12 cellular contexts compared by ENCODE assay signal in the genomic region with DNA sequence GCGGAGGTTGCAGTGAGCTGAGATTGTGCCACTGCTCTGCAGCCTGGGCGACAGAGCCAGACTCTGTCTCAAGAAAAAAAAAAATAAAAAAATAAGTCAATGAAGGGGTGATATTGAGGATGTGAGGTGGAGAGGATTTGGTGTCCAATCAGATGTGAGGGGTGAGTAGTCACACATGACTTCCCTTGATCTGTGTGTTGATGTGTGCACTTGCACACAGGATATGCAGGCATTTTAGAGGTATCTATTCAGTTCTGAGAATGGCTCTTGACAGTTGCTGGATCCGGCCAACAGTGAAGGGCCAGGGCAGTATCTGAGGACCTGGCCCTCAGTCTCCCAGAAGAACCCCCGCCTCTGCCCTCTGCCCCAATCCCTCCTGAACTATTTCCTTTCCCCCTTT. TPM values are rescaled to one million over a fixed set of nuclear protein-coding genes. Genes with fewer than 3 reads are reported as not detected.
DNase-seq lines count a peak whose midpoint lies in the region; ATAC-seq, FAIRE-seq and TF ChIP-seq lines count a peak whose summit lies in the region.
"Had no signal": no experiment of that assay in that cellular context is flagged by ENCODE, and none has a peak within 500 bp of the region (broad histone marks: within the 10 kb centered on the region; RNA-seq: fewer than 3 reads in every experiment).

No MANE protein-coding gene starts in this region.

- POLR2A ChIA-PET in HepG2 (lab: Yijun Ruan, JAX): interaction anchor here (1.4 to 2.5 kb wide), 5 partner anchors 19 to 157 kb away, joined by 3 to 23 read pairs (median 10); a partner anchor contains a TSS
- POLR2A ChIA-PET in naive thymus-derived CD4-positive, alpha-beta T cell (lab: Charles Lee): interaction anchor here (1.5 to 3.1 kb wide), 3 partner anchors 13 to 77 kb away, joined by 4 to 52 read pairs (median 5); no protein-coding TSS in a partner anchor

- intact Hi-C loops in HepG2 (cut with micrococcal nuclease; ENCODE audit: unreplicated experiment) (no loop called here), right lobe of liver (cut with DNase I) (no loop called here)
- intact Hi-C loops in activated T-helper 2 cell treated with anti-CD3 and anti-CD28 coated beads, Interferon-gamma antibody, Interleukin-2, Interleukin-4, amounts not matched to agents 10 μg/mL and 5 μg/mL and 100 μg/mL, durations not matched to agents 14 hours and 24 hours and 36 hours (cut with micrococcal nuclease): loop anchor here (1.0 kb wide), 1 partner anchor 157 kb away; a partner anchor contains a TSS
- intact Hi-C loops in naive thymus-derived CD4-positive, alpha-beta T cell (cut with micrococcal nuclease): loop anchor here (2.0 kb wide), 2 partner anchors 45 to 77 kb away; a partner anchor contains a TSS

- in situ Hi-C loops in HepG2 (cut with HindIII; ENCODE audit: extremely low pct_ligation_motif_present, low pct_unique_long_range_greater_than_20kb): no loop called here

- H3K27me3 Mint-ChIP-seq in activated T-helper 2 cell treated with anti-CD3 and anti-CD28 coated beads, Interferon-gamma antibody, Interleukin-2, Interleukin-4, amounts not matched to agents 10 μg/mL and 5 μg/mL and 100 μg/mL, durations not matched to agents 14 hours and 24 hours and 36 hours (ENCODE audit: low read depth): peaks cover 7% of the 10 kb centered on the region
- H3K27me3 Mint-ChIP-seq in naive thymus-derived CD4-positive, alpha-beta T cell: peaks cover 0 to 16% (median 0%) of the 10 kb centered on the region in 5 donors

- H2AFZ ChIP-seq in HepG2 (ENCODE audit: low read length): no peak overlapping the region

- H3K9me3 ChIP-seq in HepG2 (ENCODE audit: low read length) (no peaks in the 10 kb centered on the region), right lobe of liver (no peaks in the 10 kb centered on the region), WERI-Rb-1 (ENCODE audit: severe bottlenecking) (no peaks in the 10 kb centered on the region)
- no peaks in the 10 kb centered on the region for H3K9me3 ChIP-seq in naive thymus-derived CD4-positive, alpha-beta T cell (ENCODE audit: control insufficient read depth in 2 of 3, low read length in 3 of 3)
- H3K9me3 ChIP-seq: transverse colon had no signal

- no peak overlapping the region for H3K27ac ChIP-seq in HepG2 (ENCODE audit: extremely low read length, insufficient read depth, low read length)
- H3K27ac ChIP-seq in right lobe of liver: no peak overlapping the region
- H3K27ac ChIP-seq in naive thymus-derived CD4-positive, alpha-beta T cell (ENCODE audit: low read depth, low read length): peak overlapping the region; percentile 57
- no peak overlapping the region for H3K27ac ChIP-seq in WERI-Rb-1

- no TSS peak for BruUV-seq in HepG2 (replicated peaks; lab: Mats Ljungman, UMichigan)

- no peak for TF ChIP-seq RAD21 in HepG2 (CRISPR knock-in tag; IDR thresholded peaks at IDR 0.05)

- ATAC-seq in HepG2 (no peak), right lobe of liver (no peak), GM21515 (IDR thresholded peaks at IDR 0.05; ENCODE audit: unreplicated experiment) (no peak), HG02571 (IDR thresholded peaks at IDR 0.05; ENCODE audit: unreplicated experiment) (no peak)
- ATAC-seq in naive thymus-derived CD4-positive, alpha-beta T cell: peak; percentile 59

- no peaks in the 10 kb centered on the region for H3K36me3 ChIP-seq in HepG2 (replicated peaks in 1 of 2; ENCODE audit: control insufficient read depth in 1 of 2, insufficient read depth in 2 of 2, low read length in 2 of 2)
- H3K36me3 ChIP-seq in right lobe of liver: no peaks in the 10 kb centered on the region
- H3K36me3 ChIP-seq in naive thymus-derived CD4-positive, alpha-beta T cell (ENCODE audit: control insufficient read depth in 2 of 3, insufficient read depth in 3 of 3, low read length in 3 of 3): no peaks in the 10 kb centered on the region
- no peaks in the 10 kb centered on the region for H3K36me3 ChIP-seq in WERI-Rb-1
- H3K36me3 ChIP-seq: transverse colon had no signal

- no peak for FAIRE-seq in HepG2 (lab: Jason Lieb, UNC)
- FAIRE-seq: HTR-8/SVneo had no signal

- TF ChIP-seq POLR2A in HepG2 (IDR thresholded peaks at IDR 0.05; ENCODE audit: insufficient read depth in 1 of 2, low read depth in 2 of 2, low read length in 2 of 2) (no peak), right lobe of liver (IDR thresholded peaks at IDR 0.05) (no peak)

- no peaks in the 10 kb centered on the region for H3K79me2 ChIP-seq in HepG2 (ENCODE audit: insufficient read depth, low read length)

- DNase-seq in HepG2 (ENCODE audit: low spot score) (no peak), right lobe of liver (no peak), WERI-Rb-1 (no peak), NCI-H2081 treated with DMSO at 0.1 percent for 48 hours (lab: John Stamatoyannopoulos, UW) (no peak)
- DNase-seq in activated T-helper 2 cell treated with anti-CD3 and anti-CD28 coated beads, Interferon-gamma antibody, Interleukin-2, Interleukin-4, amounts not matched to agents 10 μg/mL and 5 μg/mL and 100 μg/mL, durations not matched to agents 14 hours and 24 hours and 36 hours (ENCODE audit: low spot score): no peak
- peak in 3 of 9 donors; percentile 29 to 67 (median 53) for DNase-seq in naive thymus-derived CD4-positive, alpha-beta T cell

- no peaks in the 10 kb centered on the region for H3K9me3 Mint-ChIP-seq in activated T-helper 2 cell treated with anti-CD3 and anti-CD28 coated beads, Interferon-gamma antibody, Interleukin-2, Interleukin-4, amounts not matched to agents 10 μg/mL and 5 μg/mL and 100 μg/mL, durations not matched to agents 14 hours and 24 hours and 36 hours
- H3K9me3 Mint-ChIP-seq in naive thymus-derived CD4-positive, alpha-beta T cell: no peaks in the 10 kb centered on the region

- H3K4me3 ChIP-seq in HepG2 (replicated peaks in 1 of 3; ENCODE audit: insufficient read depth in 1 of 3, low read depth in 2 of 3, low read length in 3 of 3) (peak overlapping the region in 1 of 3 experiments; percentile 82; a peak in 1 of 6 replicates), right lobe of liver (no peak overlapping the region), WERI-Rb-1 (ENCODE audit: low read depth, low read length) (no peak overlapping the region)
- peak overlapping the region; percentile 23 for H3K4me3 ChIP-seq in naive thymus-derived CD4-positive, alpha-beta T cell (ENCODE audit: low read length)

- peaks cover 1 to 30% of the 10 kb centered on the region in 2 experiments for H3K27me3 ChIP-seq in HepG2 (ENCODE audit: control insufficient read depth in 1 of 2, insufficient read depth in 2 of 2, low read length in 2 of 2)
- no peaks in the 10 kb centered on the region for H3K27me3 ChIP-seq in right lobe of liver
- H3K27me3 ChIP-seq in naive thymus-derived CD4-positive, alpha-beta T cell (ENCODE audit: control insufficient read depth in 2 of 2, insufficient read depth in 2 of 2, low read length in 2 of 2): no peaks in the 10 kb centered on the region
- H3K27me3 ChIP-seq in WERI-Rb-1 (ENCODE audit: insufficient read depth, low read depth, severe bottlenecking): no peaks in the 10 kb centered on the region

- H3K4me1 ChIP-seq in HepG2 (ENCODE audit: insufficient read depth, low read length): peaks cover 17% of the 10 kb centered on the region
- H3K4me1 ChIP-seq in right lobe of liver: no peaks in the 10 kb centered on the region
- peaks cover 0 to 10% of the 10 kb centered on the region in 2 donors for H3K4me1 ChIP-seq in naive thymus-derived CD4-positive, alpha-beta T cell (ENCODE audit: control insufficient read depth in 2 of 2, insufficient read depth in 2 of 2, low read length in 2 of 2)

- TF ChIP-seq CTCF in HepG2 (CRISPR knock-in tag; IDR thresholded peaks at IDR 0.05): no peak
- TF ChIP-seq CTCF in right lobe of liver (IDR thresholded peaks at IDR 0.05): no peak
- no peak for TF ChIP-seq CTCF in WERI-Rb-1 (IDR thresholded peaks at IDR 0.05; ENCODE audit: low read depth, low read length)

- no peak overlapping the region for H3K9ac ChIP-seq in HepG2 (ENCODE audit: insufficient read depth, low read depth, low read length)

- H3K4me3 Mint-ChIP-seq in activated T-helper 2 cell treated with anti-CD3 and anti-CD28 coated beads, Interferon-gamma antibody, Interleukin-2, Interleukin-4, amounts not matched to agents 10 μg/mL and 5 μg/mL and 100 μg/mL, durations not matched to agents 14 hours and 24 hours and 36 hours (ENCODE audit: low read depth): peak overlapping the region; percentile 71
- peak overlapping the region; percentile 74 to 93 (median 83) for H3K4me3 Mint-ChIP-seq in naive thymus-derived CD4-positive, alpha-beta T cell

- peak overlapping the region; percentile 94 for H3K4me2 ChIP-seq in HepG2 (ENCODE audit: low read depth, low read length)

- no peaks in the 10 kb centered on the region for H3K36me3 Mint-ChIP-seq in activated T-helper 2 cell treated with anti-CD3 and anti-CD28 coated beads, Interferon-gamma antibody, Interleukin-2, Interleukin-4, amounts not matched to agents 10 μg/mL and 5 μg/mL and 100 μg/mL, durations not matched to agents 14 hours and 24 hours and 36 hours (ENCODE audit: low read depth)
- no peaks in the 10 kb centered on the region for H3K36me3 Mint-ChIP-seq in naive thymus-derived CD4-positive, alpha-beta T cell

- no peaks in the 10 kb centered on the region for H4K20me1 ChIP-seq in HepG2 (ENCODE audit: insufficient read depth, low read length)

- peak overlapping the region; percentile 75 for H3K27ac Mint-ChIP-seq in activated T-helper 2 cell treated with anti-CD3 and anti-CD28 coated beads, Interferon-gamma antibody, Interleukin-2, Interleukin-4, amounts not matched to agents 10 μg/mL and 5 μg/mL and 100 μg/mL, durations not matched to agents 14 hours and 24 hours and 36 hours
- peak overlapping the region; percentile 5 to 91 (median 81) for H3K27ac Mint-ChIP-seq in naive thymus-derived CD4-positive, alpha-beta T cell

- TF ChIP-seq EP300 in HepG2 (IDR thresholded peaks at IDR 0.05; ENCODE audit: low read depth in 2 of 2, low read length in 2 of 2) (no peak), HepG2 (CRISPR knock-in tag; IDR thresholded peaks at IDR 0.05; ENCODE audit: borderline replicate concordance) (no peak)

- CTCF ChIA-PET in HepG2 (lab: Yijun Ruan, JAX; ENCODE audit: low intra/inter-chr PET ratio, low total read pairs): interaction anchor here (1.1 to 2.2 kb wide), 2 partner anchors 19 to 132 kb away, joined by 3 to 14 read pairs; no protein-coding TSS in a partner anchor
- CTCF ChIA-PET in naive thymus-derived CD4-positive, alpha-beta T cell (lab: Charles Lee): interaction anchor here (0.6 to 3.0 kb wide), 6 partner anchors 11 to 164 kb away, joined by 3 to 90 read pairs (median 4); a partner anchor contains a TSS

- H3K4me1 Mint-ChIP-seq in activated T-helper 2 cell treated with anti-CD3 and anti-CD28 coated beads, Interferon-gamma antibody, Interleukin-2, Interleukin-4, amounts not matched to agents 10 μg/mL and 5 μg/mL and 100 μg/mL, durations not matched to agents 14 hours and 24 hours and 36 hours (ENCODE audit: low read depth): peaks cover 18% of the 10 kb centered on the region
- H3K4me1 Mint-ChIP-seq in naive thymus-derived CD4-positive, alpha-beta T cell: peaks cover 11 to 25% (median 17%) of the 10 kb centered on the region in 7 donors

- WGBS in HepG2 (ENCODE audit: low lambda C conversion rate): 62% methylated on average over 4 of the region's 4 CpGs
- 85% methylated on average over 4 of the region's 4 CpGs for WGBS in right lobe of liver (ENCODE audit: insufficient coverage, low coverage, low lambda C conversion rate, missing lambda C conversion rate)

RNA-seq across cellular contexts. Expression of a gene that starts 7.8 kb away (rescaled TPM):
- total RNA-seq in HepG2 (2016; rRNA removed; fragmentation: Illumina TruSeq; extraction: Trizol) (not detected in 2 replicates), right lobe of liver (not detected)
- total RNA-seq in HepG2 (2016; cell fraction: cytosol; rRNA removed; fragmentation: Illumina TruSeq; extraction: Trizol; ENCODE audit: low read depth): not detected in 2 replicates
- total RNA-seq in HepG2 (2016; cell fraction: insoluble cytoplasmic fraction; rRNA removed; fragmentation: Illumina TruSeq; extraction: Trizol): not detected in 2 replicates
- not detected in 2 replicates for total RNA-seq in HepG2 (2016; cell fraction: membrane; rRNA removed; fragmentation: Illumina TruSeq; extraction: Trizol)
- total RNA-seq in HepG2 (2016; cell fraction: nucleus; rRNA removed; fragmentation: Illumina TruSeq; extraction: Trizol): not detected in 2 replicates
- polyA plus RNA-seq in HepG2 (2011; rRNA removed): not detected in 2 replicates
- not detected in 2 replicates for polyA plus RNA-seq in HepG2 (2011; cell fraction: cytosol; rRNA removed)
- polyA plus RNA-seq in HepG2 (2011; cell fraction: nucleus; rRNA removed): not detected in 2 replicates
- not detected in 2 replicates for polyA plus RNA-seq in HepG2 (2012)
- not detected in 2 replicates for polyA plus RNA-seq in HepG2 (2016; cell fraction: cytosol; fragmentation: Illumina TruSeq; extraction: Trizol; ENCODE audit: low read depth)
- polyA plus RNA-seq in HepG2 (2016; cell fraction: insoluble cytoplasmic fraction; fragmentation: Illumina TruSeq; extraction: Trizol; ENCODE audit: low read depth): not detected in 2 replicates
- polyA plus RNA-seq in HepG2 (2016; cell fraction: membrane; fragmentation: Illumina TruSeq; extraction: Trizol; ENCODE audit: low read depth): not detected in 2 replicates
- not detected in 2 replicates for polyA plus RNA-seq in HepG2 (2016; cell fraction: nucleus; fragmentation: Illumina TruSeq; extraction: Trizol; ENCODE audit: insufficient read depth, low read depth)
- polyA minus RNA-seq in HepG2 (2011; rRNA and poly(A)+ RNA removed; ENCODE audit: low replicate concordance): not detected in 2 replicates
- polyA minus RNA-seq in HepG2 (2011; cell fraction: cytosol; rRNA and poly(A)+ RNA removed): not detected in 2 replicates
- not detected in 2 replicates for polyA minus RNA-seq in HepG2 (2011; cell fraction: nucleus; rRNA and poly(A)+ RNA removed)
- 0.11 TPM in 1 of 2 replicates, not detected in the other for total RNA-seq in activated T-helper 2 cell treated with anti-CD3 and anti-CD28 coated beads, Interferon-gamma antibody, Interleukin-2, Interleukin-4, amounts not matched to agents 10 μg/mL and 5 μg/mL and 100 μg/mL, durations not matched to agents 14 hours and 24 hours and 36 hours
- not detected for total RNA-seq in naive thymus-derived CD4-positive, alpha-beta T cell
- polyA plus RNA-seq in naive thymus-derived CD4-positive, alpha-beta T cell: under 1 TPM; 0.13 to 0.18 TPM
- total RNA-seq: myocyte, transverse colon had no signal
- polyA plus RNA-seq: adipose tissue had no signal

RNA-seq across cellular contexts. Expression of a gene that starts 22.6 kb away (rescaled TPM):
- 47.6 and 49.9 TPM in 2 replicates for total RNA-seq in HepG2 (2016; rRNA removed; fragmentation: Illumina TruSeq; extraction: Trizol)
- total RNA-seq in HepG2 (2016; cell fraction: cytosol; rRNA removed; fragmentation: Illumina TruSeq; extraction: Trizol; ENCODE audit: low read depth): 6.3 and 7.4 TPM in 2 replicates
- total RNA-seq in HepG2 (2016; cell fraction: insoluble cytoplasmic fraction; rRNA removed; fragmentation: Illumina TruSeq; extraction: Trizol): 49.9 and 52.5 TPM in 2 replicates
- 10.6 and 11.1 TPM in 2 replicates for total RNA-seq in HepG2 (2016; cell fraction: membrane; rRNA removed; fragmentation: Illumina TruSeq; extraction: Trizol)
- 41.2 and 46.6 TPM in 2 replicates for total RNA-seq in HepG2 (2016; cell fraction: nucleus; rRNA removed; fragmentation: Illumina TruSeq; extraction: Trizol)
- polyA plus RNA-seq in HepG2 (2011; rRNA removed): 52.0 and 54.0 TPM in 2 replicates
- 37.5 and 46.8 TPM in 2 replicates for polyA plus RNA-seq in HepG2 (2011; cell fraction: cytosol; rRNA removed)
- polyA plus RNA-seq in HepG2 (2011; cell fraction: nucleus; rRNA removed): 182 and 197 TPM in 2 replicates
- 40.1 and 43.3 TPM in 2 replicates for polyA plus RNA-seq in HepG2 (2012)
- 6.0 and 6.9 TPM in 2 replicates for polyA plus RNA-seq in HepG2 (2016; cell fraction: cytosol; fragmentation: Illumina TruSeq; extraction: Trizol; ENCODE audit: low read depth)
- 54.2 and 64.7 TPM in 2 replicates for polyA plus RNA-seq in HepG2 (2016; cell fraction: insoluble cytoplasmic fraction; fragmentation: Illumina TruSeq; extraction: Trizol; ENCODE audit: low read depth)
- 9.0 and 9.4 TPM in 2 replicates for polyA plus RNA-seq in HepG2 (2016; cell fraction: membrane; fragmentation: Illumina TruSeq; extraction: Trizol; ENCODE audit: low read depth)
- polyA plus RNA-seq in HepG2 (2016; cell fraction: nucleus; fragmentation: Illumina TruSeq; extraction: Trizol; ENCODE audit: insufficient read depth, low read depth): 70.0 and 70.8 TPM in 2 replicates
- 115 and 225 TPM in 2 replicates for polyA minus RNA-seq in HepG2 (2011; rRNA and poly(A)+ RNA removed; ENCODE audit: low replicate concordance)
- polyA minus RNA-seq in HepG2 (2011; cell fraction: cytosol; rRNA and poly(A)+ RNA removed): 21.9 and 28.0 TPM in 2 replicates
- polyA minus RNA-seq in HepG2 (2011; cell fraction: nucleus; rRNA and poly(A)+ RNA removed): 39.3 and 48.9 TPM in 2 replicates
- 10 to 100 TPM; 22.0 to 29.1 (median 26.7) TPM for total RNA-seq in right lobe of liver
- 83.7 and 85.4 TPM in 2 replicates for total RNA-seq in activated T-helper 2 cell treated with anti-CD3 and anti-CD28 coated beads, Interferon-gamma antibody, Interleukin-2, Interleukin-4, amounts not matched to agents 10 μg/mL and 5 μg/mL and 100 μg/mL, durations not matched to agents 14 hours and 24 hours and 36 hours
- 10 to 100 TPM; 35.4 to 73.5 (median 69.0) TPM for total RNA-seq in naive thymus-derived CD4-positive, alpha-beta T cell
- polyA plus RNA-seq in naive thymus-derived CD4-positive, alpha-beta T cell: 10 to 100 TPM; 45.9 to 58.2 TPM

RNA-seq across cellular contexts. Expression of a gene that starts 36.0 kb away (rescaled TPM):
- total RNA-seq in HepG2 (2016; rRNA removed; fragmentation: Illumina TruSeq; extraction: Trizol) (27.5 and 46.7 TPM in 2 replicates), right lobe of liver (10 to 100 TPM; 20.3 to 29.2 (median 23.9) TPM)
- 3.0 and 3.4 TPM in 2 replicates for total RNA-seq in HepG2 (2016; cell fraction: cytosol; rRNA removed; fragmentation: Illumina TruSeq; extraction: Trizol; ENCODE audit: low read depth)
- total RNA-seq in HepG2 (2016; cell fraction: insoluble cytoplasmic fraction; rRNA removed; fragmentation: Illumina TruSeq; extraction: Trizol): 29.7 and 40.6 TPM in 2 replicates
- 13.8 and 14.7 TPM in 2 replicates for total RNA-seq in HepG2 (2016; cell fraction: membrane; rRNA removed; fragmentation: Illumina TruSeq; extraction: Trizol)
- 23.5 and 24.3 TPM in 2 replicates for total RNA-seq in HepG2 (2016; cell fraction: nucleus; rRNA removed; fragmentation: Illumina TruSeq; extraction: Trizol)
- 26.5 and 27.3 TPM in 2 replicates for polyA plus RNA-seq in HepG2 (2011; rRNA removed)
- 18.2 TPM in 2 replicates for polyA plus RNA-seq in HepG2 (2011; cell fraction: cytosol; rRNA removed)
- polyA plus RNA-seq in HepG2 (2011; cell fraction: nucleus; rRNA removed): 30.1 and 31.9 TPM in 2 replicates
- 14.7 and 15.8 TPM in 2 replicates for polyA plus RNA-seq in HepG2 (2012)
- 0.63 and 0.79 TPM in 2 replicates for polyA plus RNA-seq in HepG2 (2016; cell fraction: cytosol; fragmentation: Illumina TruSeq; extraction: Trizol; ENCODE audit: low read depth)
- polyA plus RNA-seq in HepG2 (2016; cell fraction: insoluble cytoplasmic fraction; fragmentation: Illumina TruSeq; extraction: Trizol; ENCODE audit: low read depth): 22.5 and 22.9 TPM in 2 replicates
- polyA plus RNA-seq in HepG2 (2016; cell fraction: membrane; fragmentation: Illumina TruSeq; extraction: Trizol; ENCODE audit: low read depth): 2.7 and 3.3 TPM in 2 replicates
- 25.6 and 29.7 TPM in 2 replicates for polyA plus RNA-seq in HepG2 (2016; cell fraction: nucleus; fragmentation: Illumina TruSeq; extraction: Trizol; ENCODE audit: insufficient read depth, low read depth)
- 128 and 335 TPM in 2 replicates for polyA minus RNA-seq in HepG2 (2011; rRNA and poly(A)+ RNA removed; ENCODE audit: low replicate concordance)
- 38.1 and 39.5 TPM in 2 replicates for polyA minus RNA-seq in HepG2 (2011; cell fraction: cytosol; rRNA and poly(A)+ RNA removed)
- polyA minus RNA-seq in HepG2 (2011; cell fraction: nucleus; rRNA and poly(A)+ RNA removed): 31.4 and 32.7 TPM in 2 replicates
- total RNA-seq in activated T-helper 2 cell treated with anti-CD3 and anti-CD28 coated beads, Interferon-gamma antibody, Interleukin-2, Interleukin-4, amounts not matched to agents 10 μg/mL and 5 μg/mL and 100 μg/mL, durations not matched to agents 14 hours and 24 hours and 36 hours: 66.4 and 67.9 TPM in 2 replicates
- 100 to 1,000 TPM in 2 of 5 experiments, 10 to 100 TPM in 3; 62.7 to 103 (median 79.6) TPM for total RNA-seq in naive thymus-derived CD4-positive, alpha-beta T cell
- polyA plus RNA-seq in naive thymus-derived CD4-positive, alpha-beta T cell: 10 to 100 TPM; 10.2 to 13.6 TPM

RNA-seq across cellular contexts. Expression of a gene that starts 44.5 kb away (rescaled TPM):
- total RNA-seq in HepG2 (2016; rRNA removed; fragmentation: Illumina TruSeq; extraction: Trizol) (58.0 and 62.6 TPM in 2 replicates), right lobe of liver (10 to 100 TPM; 17.6 to 27.1 (median 20.8) TPM)
- 35.2 and 36.5 TPM in 2 replicates for total RNA-seq in HepG2 (2016; cell fraction: cytosol; rRNA removed; fragmentation: Illumina TruSeq; extraction: Trizol; ENCODE audit: low read depth)
- total RNA-seq in HepG2 (2016; cell fraction: insoluble cytoplasmic fraction; rRNA removed; fragmentation: Illumina TruSeq; extraction: Trizol): 58.1 and 59.2 TPM in 2 replicates
- total RNA-seq in HepG2 (2016; cell fraction: membrane; rRNA removed; fragmentation: Illumina TruSeq; extraction: Trizol): 45.1 and 51.7 TPM in 2 replicates
- 28.7 and 35.7 TPM in 2 replicates for total RNA-seq in HepG2 (2016; cell fraction: nucleus; rRNA removed; fragmentation: Illumina TruSeq; extraction: Trizol)
- polyA plus RNA-seq in HepG2 (2011; rRNA removed): 38.6 and 40.7 TPM in 2 replicates
- polyA plus RNA-seq in HepG2 (2011; cell fraction: cytosol; rRNA removed): 42.9 and 57.6 TPM in 2 replicates
- polyA plus RNA-seq in HepG2 (2011; cell fraction: nucleus; rRNA removed): 32.2 and 36.0 TPM in 2 replicates
- 21.3 and 34.6 TPM in 2 replicates for polyA plus RNA-seq in HepG2 (2012)
- polyA plus RNA-seq in HepG2 (2016; cell fraction: cytosol; fragmentation: Illumina TruSeq; extraction: Trizol; ENCODE audit: low read depth): 38.0 and 47.5 TPM in 2 replicates
- polyA plus RNA-seq in HepG2 (2016; cell fraction: insoluble cytoplasmic fraction; fragmentation: Illumina TruSeq; extraction: Trizol; ENCODE audit: low read depth): 49.2 and 59.1 TPM in 2 replicates
- 39.2 and 41.9 TPM in 2 replicates for polyA plus RNA-seq in HepG2 (2016; cell fraction: membrane; fragmentation: Illumina TruSeq; extraction: Trizol; ENCODE audit: low read depth)
- 54.0 and 73.0 TPM in 2 replicates for polyA plus RNA-seq in HepG2 (2016; cell fraction: nucleus; fragmentation: Illumina TruSeq; extraction: Trizol; ENCODE audit: insufficient read depth, low read depth)
- polyA minus RNA-seq in HepG2 (2011; rRNA and poly(A)+ RNA removed; ENCODE audit: low replicate concordance): 43.6 and 97.4 TPM in 2 replicates
- polyA minus RNA-seq in HepG2 (2011; cell fraction: cytosol; rRNA and poly(A)+ RNA removed): 15.0 and 19.7 TPM in 2 replicates
- polyA minus RNA-seq in HepG2 (2011; cell fraction: nucleus; rRNA and poly(A)+ RNA removed): 8.8 and 14.4 TPM in 2 replicates
- 87.2 and 99.0 TPM in 2 replicates for total RNA-seq in activated T-helper 2 cell treated with anti-CD3 and anti-CD28 coated beads, Interferon-gamma antibody, Interleukin-2, Interleukin-4, amounts not matched to agents 10 μg/mL and 5 μg/mL and 100 μg/mL, durations not matched to agents 14 hours and 24 hours and 36 hours
- 10 to 100 TPM; 38.9 to 55.9 (median 49.2) TPM for total RNA-seq in naive thymus-derived CD4-positive, alpha-beta T cell
- polyA plus RNA-seq in naive thymus-derived CD4-positive, alpha-beta T cell: 10 to 100 TPM; 69.6 to 75.1 TPM

RNA-seq across cellular contexts. Expression of a gene that starts 48.6 kb away (rescaled TPM):
- total RNA-seq in HepG2 (2016; rRNA removed; fragmentation: Illumina TruSeq; extraction: Trizol): 462 and 578 TPM in 2 replicates
- total RNA-seq in HepG2 (2016; cell fraction: cytosol; rRNA removed; fragmentation: Illumina TruSeq; extraction: Trizol; ENCODE audit: low read depth): 461 and 472 TPM in 2 replicates
- total RNA-seq in HepG2 (2016; cell fraction: insoluble cytoplasmic fraction; rRNA removed; fragmentation: Illumina TruSeq; extraction: Trizol): 478 and 604 TPM in 2 replicates
- 502 and 534 TPM in 2 replicates for total RNA-seq in HepG2 (2016; cell fraction: membrane; rRNA removed; fragmentation: Illumina TruSeq; extraction: Trizol)
- 239 and 246 TPM in 2 replicates for total RNA-seq in HepG2 (2016; cell fraction: nucleus; rRNA removed; fragmentation: Illumina TruSeq; extraction: Trizol)
- polyA plus RNA-seq in HepG2 (2011; rRNA removed): 440 and 449 TPM in 2 replicates
- polyA plus RNA-seq in HepG2 (2011; cell fraction: cytosol; rRNA removed): 513 and 623 TPM in 2 replicates
- 505 and 601 TPM in 2 replicates for polyA plus RNA-seq in HepG2 (2011; cell fraction: nucleus; rRNA removed)
- polyA plus RNA-seq in HepG2 (2012): 398 and 423 TPM in 2 replicates
- 472 and 500 TPM in 2 replicates for polyA plus RNA-seq in HepG2 (2016; cell fraction: cytosol; fragmentation: Illumina TruSeq; extraction: Trizol; ENCODE audit: low read depth)
- 484 and 533 TPM in 2 replicates for polyA plus RNA-seq in HepG2 (2016; cell fraction: insoluble cytoplasmic fraction; fragmentation: Illumina TruSeq; extraction: Trizol; ENCODE audit: low read depth)
- polyA plus RNA-seq in HepG2 (2016; cell fraction: membrane; fragmentation: Illumina TruSeq; extraction: Trizol; ENCODE audit: low read depth): 441 and 460 TPM in 2 replicates
- 433 and 469 TPM in 2 replicates for polyA plus RNA-seq in HepG2 (2016; cell fraction: nucleus; fragmentation: Illumina TruSeq; extraction: Trizol; ENCODE audit: insufficient read depth, low read depth)
- 90.5 and 285 TPM in 2 replicates for polyA minus RNA-seq in HepG2 (2011; rRNA and poly(A)+ RNA removed; ENCODE audit: low replicate concordance)
- 52.1 and 57.1 TPM in 2 replicates for polyA minus RNA-seq in HepG2 (2011; cell fraction: cytosol; rRNA and poly(A)+ RNA removed)
- 96.6 and 129 TPM in 2 replicates for polyA minus RNA-seq in HepG2 (2011; cell fraction: nucleus; rRNA and poly(A)+ RNA removed)
- total RNA-seq in right lobe of liver: 100 to 1,000 TPM; 122 to 170 (median 146) TPM
- total RNA-seq in activated T-helper 2 cell treated with anti-CD3 and anti-CD28 coated beads, Interferon-gamma antibody, Interleukin-2, Interleukin-4, amounts not matched to agents 10 μg/mL and 5 μg/mL and 100 μg/mL, durations not matched to agents 14 hours and 24 hours and 36 hours: 321 and 326 TPM in 2 replicates
- 100 to 1,000 TPM; 323 to 785 (median 692) TPM for total RNA-seq in naive thymus-derived CD4-positive, alpha-beta T cell
- polyA plus RNA-seq in naive thymus-derived CD4-positive, alpha-beta T cell: 1,000 to 10,000 TPM; 1,766 to 1,956 TPM

Comparison
In these comparisons a context has a peak if more than half of its experiments do, and no peak if none do; other contexts are left out.
1. intact Hi-C loops: an anchor here in activated T-helper 2 cell treated with anti-CD3 and anti-CD28 coated beads, Interferon-gamma antibody, Interleukin-2, Interleukin-4, amounts not matched to agents 10 μg/mL and 5 μg/mL and 100 μg/mL, durations not matched to agents 14 hours and 24 hours and 36 hours (1.0 kb wide) and naive thymus-derived CD4-positive, alpha-beta T cell (2.0 kb wide); none called in HepG2 and right lobe of liver.